In genomic region chr7:34430456-34430855, GRCh38 we compare ENCODE assay signal across 8 cellular contexts.
DNase-seq lines count a peak whose midpoint lies in the region; ATAC-seq and TF ChIP-seq lines count a peak whose summit lies in the region.

No MANE protein-coding gene starts in this region.

- no peak overlapping the region for H3K4me3 Mint-ChIP-seq in neural crest cell
- no peak overlapping the region for H3K4me3 Mint-ChIP-seq in activated T-cell treated with anti-CD3 and anti-CD28 coated beads, Interleukin-2, amount 50 U/mL, for 72 hours

- no peak overlapping the region for H3K27ac Mint-ChIP-seq in neural crest cell (ENCODE audit: unreplicated experiment)
- H3K27ac Mint-ChIP-seq in activated T-cell treated with anti-CD3 and anti-CD28 coated beads, Interleukin-2, amount 50 U/mL, for 72 hours = no peak overlapping the region

- no peaks in the 10 kb centered on the region for H3K36me3 Mint-ChIP-seq in neural crest cell (ENCODE audit: low read depth)
- peaks cover 2 to 3% of the 10 kb centered on the region in 2 donors for H3K36me3 Mint-ChIP-seq in activated T-cell treated with anti-CD3 and anti-CD28 coated beads, Interleukin-2, amount 50 U/mL, for 72 hours (ENCODE audit: insufficient read depth in 2 of 2)

- ATAC-seq in GM21737 (IDR thresholded peaks at IDR 0.05; ENCODE audit: unreplicated experiment) (no peak), HG03354 (IDR thresholded peaks at IDR 0.05; ENCODE audit: poor library complexity, severe bottlenecking, unreplicated experiment) (no peak)
- no peak for ATAC-seq in activated T-cell treated with anti-CD3 and anti-CD28 coated beads, Interleukin-2, amount 50 U/mL, for 72 hours (replicated peaks in 1 of 2)

- peaks cover 10% of the 10 kb centered on the region for H3K4me1 Mint-ChIP-seq in neural crest cell
- no peaks in the 10 kb centered on the region for H3K4me1 Mint-ChIP-seq in activated T-cell treated with anti-CD3 and anti-CD28 coated beads, Interleukin-2, amount 50 U/mL, for 72 hours (ENCODE audit: low read depth)

- peak; percentile 8 for DNase-seq in NCI-H1092 (lab: John Stamatoyannopoulos, UW)
- no peak for DNase-seq in NCI-H1092 treated with DMSO at 0.1 percent for 48 hours (lab: John Stamatoyannopoulos, UW)
- DNase-seq in LHCN-M2 (ENCODE audit: low read depth) = peak; percentile 19
- peak; percentile 65 to 86 for DNase-seq in T47D (ENCODE audit: low read depth in 1 of 2, low spot score in 1 of 2)
- peak; percentile 2 for DNase-seq in neural crest cell (ENCODE audit: low read depth, low spot score)
- DNase-seq in activated T-cell treated with anti-CD3 and anti-CD28 coated beads, Interleukin-2, amount 50 U/mL, for 72 hours = no peak

- in situ Hi-C loops in T47D (cut with HindIII; ENCODE audit: low pct_unique_long_range_greater_than_20kb, low sequenced_read_pairs) = no loop called here

- peaks cover 15% of the 10 kb centered on the region for H3K9me3 Mint-ChIP-seq in neural crest cell
- peaks cover 9 to 10% of the 10 kb centered on the region in 2 donors for H3K9me3 Mint-ChIP-seq in activated T-cell treated with anti-CD3 and anti-CD28 coated beads, Interleukin-2, amount 50 U/mL, for 72 hours

- TF ChIP-seq CTCF in neural crest cell (conservative IDR thresholded peaks at IDR 0.05) = peak; percentile 58

- no peaks in the 10 kb centered on the region for H3K27me3 Mint-ChIP-seq in neural crest cell (ENCODE audit: low read depth)
- H3K27me3 Mint-ChIP-seq in activated T-cell treated with anti-CD3 and anti-CD28 coated beads, Interleukin-2, amount 50 U/mL, for 72 hours (ENCODE audit: low read depth) = no peaks in the 10 kb centered on the region

Comparison
In these comparisons a context has a peak if more than half of its experiments do, and no peak if none do; other contexts are left out.
1. DNase-seq: peak in NCI-H1092 (single experiment), LHCN-M2 (single experiment), T47D (2 of 2) and neural crest cell (single experiment); none in NCI-H1092 treated with DMSO at 0.1 percent for 48 hours (single experiment) and activated T-cell treated with anti-CD3 and anti-CD28 coated beads, Interleukin-2, amount 50 U/mL, for 72 hours (0 of 2).